In the genomic region with DNA sequence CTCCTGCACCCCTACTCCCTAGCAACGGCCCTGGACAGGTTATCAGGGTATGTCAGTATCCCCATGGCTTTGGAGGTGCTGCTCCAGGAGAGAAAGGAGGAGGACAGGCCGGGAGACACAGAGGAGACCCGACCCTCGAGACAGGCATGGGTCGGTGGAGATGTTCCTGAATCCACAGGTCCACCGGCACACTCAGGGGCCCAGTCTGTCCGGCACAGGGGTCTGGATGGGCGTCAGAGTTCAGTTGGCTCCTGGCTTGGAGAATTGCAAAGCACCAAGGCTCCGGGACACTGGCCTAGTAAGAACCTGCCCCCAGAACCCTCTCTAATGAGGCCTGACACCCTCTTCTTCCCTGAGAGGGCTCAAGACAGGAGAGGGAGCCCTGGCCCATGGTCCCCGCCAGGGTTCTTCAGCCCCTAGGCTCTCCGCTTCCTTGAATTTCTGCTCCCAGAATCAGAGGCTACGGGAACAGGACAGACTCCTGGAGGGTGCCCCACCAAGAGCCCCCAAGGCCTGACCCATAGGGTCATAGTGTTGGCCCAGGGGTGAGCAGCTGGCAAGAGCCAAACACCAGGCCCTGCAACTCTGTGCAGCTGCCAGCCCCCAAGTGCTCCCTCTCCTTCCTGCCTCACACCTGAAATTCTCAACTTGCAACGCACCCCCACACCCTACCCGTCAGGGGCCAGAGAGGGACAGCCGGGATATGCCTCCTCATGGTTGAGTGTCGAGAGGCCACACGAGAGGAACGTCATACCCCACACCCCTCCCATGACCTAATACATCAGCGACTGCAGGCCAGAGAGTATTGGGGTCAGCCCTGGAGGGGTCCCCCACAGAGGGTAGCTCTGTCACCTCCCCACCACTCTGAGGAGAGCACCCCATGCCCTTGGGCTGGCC, we compare ENCODE assay signal across 20 cellular contexts. TPM values are rescaled to one million over a fixed set of nuclear protein-coding genes. Genes with fewer than 3 reads are reported as not detected.
A peak's percentile ranks its signal among the peaks of the same experiment; 100 is the strongest.
DNase-seq lines count a peak whose midpoint lies in the region; ATAC-seq and TF ChIP-seq lines count a peak whose summit lies in the region.
"Had no signal": no experiment of that assay in that cellular context is flagged by ENCODE, and none has a peak within 500 bp of the region (broad histone marks: within the 10 kb centered on the region; RNA-seq: fewer than 3 reads in every experiment).

No MANE protein-coding gene starts in this region.

- H3K4me3 Mint-ChIP-seq in natural killer cell = peak overlapping the region; percentile 17
- no peak overlapping the region for H3K4me3 Mint-ChIP-seq in natural killer cell treated with Interleukin-12 subunit alpha and Interleukin-12 subunit beta and Interleukin-15 and Interleukin-18, amount 100 ng/mL, for 72 hours
- no peak overlapping the region for H3K4me3 Mint-ChIP-seq in progenitor cell of endocrine pancreas (ENCODE audit: low read depth)
- H3K4me3 Mint-ChIP-seq: neural progenitor cell had no signal

- no peaks in the 10 kb centered on the region for H3K9me2 ChIP-seq in MM.1S (replicated peaks; ENCODE audit: insufficient read depth, low read length)

- H3K4me1 ChIP-seq in MM.1S (ENCODE audit: low read length) = peaks cover 24% of the 10 kb centered on the region
- H3K4me1 ChIP-seq: neural progenitor cell, psoas muscle, vagina had no signal

- H3K4me3 ChIP-seq in MM.1S (ENCODE audit: low read length) (peak overlapping the region; percentile 43; the same call in 1 of the 2 replicates), MG63 (no peak overlapping the region)
- H3K4me3 ChIP-seq: lower lobe of right lung, neural progenitor cell, psoas muscle, vagina had no signal

- TF ChIP-seq CTCF in natural killer cell (IDR thresholded peaks at IDR 0.05) (no peak), MM.1S (IDR thresholded peaks at IDR 0.05; ENCODE audit: low read length) (no peak), progenitor cell of endocrine pancreas (IDR thresholded peaks at IDR 0.05; ENCODE audit: unreplicated experiment) (no peak)

- DNase-seq in natural killer cell (no peak), MM.1S (no peak), islet precursor cell (peak; percentile 35), progenitor cell of endocrine pancreas (ENCODE audit: low spot score, unreplicated experiment) (no peak), NCI-H510A treated with DMSO at 0.1 percent for 48 hours (lab: John Stamatoyannopoulos, UW) (no peak), MG63 (no peak)
- DNase-seq in natural killer cell treated with Interleukin-12 subunit alpha and Interleukin-12 subunit beta and Interleukin-15 and Interleukin-18, amount 100 ng/mL, for 72 hours (ENCODE audit: low spot score) = no peak
- DNase-seq: cerebellar nuclear complex, GOT3, lower lobe of right lung, NCI-H1417 treated with DMSO at 0.1 percent for 48 hours, NCI-H2081 treated with DMSO at 0.1 percent for 48 hours, PC-3 had no signal

- no peaks in the 10 kb centered on the region for H3K9me3 Mint-ChIP-seq in natural killer cell
- no peaks in the 10 kb centered on the region for H3K9me3 Mint-ChIP-seq in natural killer cell treated with Interleukin-12 subunit alpha and Interleukin-12 subunit beta and Interleukin-15 and Interleukin-18, amount 100 ng/mL, for 72 hours
- no peaks in the 10 kb centered on the region for H3K9me3 Mint-ChIP-seq in progenitor cell of endocrine pancreas (ENCODE audit: low read depth)
- H3K9me3 Mint-ChIP-seq: CD4-positive, alpha-beta T cell had no signal

- no peak for ATAC-seq in natural killer cell
- no peak for ATAC-seq in natural killer cell treated with Interleukin-12 subunit alpha and Interleukin-12 subunit beta and Interleukin-15 and Interleukin-18, amount 100 ng/mL, for 72 hours
- ATAC-seq: PC-3 had no signal

- peaks cover 6% of the 10 kb centered on the region; the same call in 1 of the 2 replicates for H3K79me2 ChIP-seq in MM.1S (ENCODE audit: low read length)

- peak overlapping the region; percentile 65; the same call in 1 of the 2 replicates for H2AFZ ChIP-seq in MM.1S (ENCODE audit: low read length)

- intact Hi-C loops in natural killer cell (cut with micrococcal nuclease) = no loop called here

- H3K9me3 ChIP-seq in MM.1S (replicated peaks; ENCODE audit: insufficient read depth, low read length) = no peaks in the 10 kb centered on the region
- H3K9me3 ChIP-seq in MG63 = no peaks in the 10 kb centered on the region
- H3K9me3 ChIP-seq: lower lobe of right lung, psoas muscle, suprapubic skin, vagina had no signal

- H3K27ac ChIP-seq in MM.1S (ENCODE audit: low read length) = no peak overlapping the region; the same call in 1 of the 2 replicates
- H3K27ac ChIP-seq: epithelial cell of prostate, lower lobe of right lung, neural progenitor cell, psoas muscle, suprapubic skin, vagina had no signal

- H3K36me3 Mint-ChIP-seq in natural killer cell (no peaks in the 10 kb centered on the region), progenitor cell of endocrine pancreas (ENCODE audit: insufficient read depth) (no peaks in the 10 kb centered on the region)
- no peaks in the 10 kb centered on the region for H3K36me3 Mint-ChIP-seq in natural killer cell treated with Interleukin-12 subunit alpha and Interleukin-12 subunit beta and Interleukin-15 and Interleukin-18, amount 100 ng/mL, for 72 hours

- H3K27me3 Mint-ChIP-seq in natural killer cell (ENCODE audit: low read depth in 2 of 2) (peaks cover 0 to 10% of the 10 kb centered on the region in 2 donors), progenitor cell of endocrine pancreas (peaks cover 29% of the 10 kb centered on the region)
- peaks cover 4 to 6% of the 10 kb centered on the region in 2 donors for H3K27me3 Mint-ChIP-seq in natural killer cell treated with Interleukin-12 subunit alpha and Interleukin-12 subunit beta and Interleukin-15 and Interleukin-18, amount 100 ng/mL, for 72 hours

- peaks cover 6% of the 10 kb centered on the region; the same call in 1 of the 2 replicates for H3F3A ChIP-seq in MM.1S (ENCODE audit: insufficient read depth, low read length)

- H3K27ac Mint-ChIP-seq in natural killer cell (no peak overlapping the region), progenitor cell of endocrine pancreas (no peak overlapping the region)
- peak overlapping the region in 1 of 2 donors; percentile 9 for H3K27ac Mint-ChIP-seq in natural killer cell treated with Interleukin-12 subunit alpha and Interleukin-12 subunit beta and Interleukin-15 and Interleukin-18, amount 100 ng/mL, for 72 hours
- H3K27ac Mint-ChIP-seq: CD4-positive, alpha-beta T cell; neural progenitor cell had no signal

- peak overlapping the region; percentile 79 for H3K4me2 ChIP-seq in MM.1S (ENCODE audit: low read depth, low read length)
- H3K4me2 ChIP-seq: neural progenitor cell had no signal

- H3K36me3 ChIP-seq in MM.1S (replicated peaks; ENCODE audit: insufficient read depth, low read length) (no peaks in the 10 kb centered on the region), MG63 (no peaks in the 10 kb centered on the region)
- H3K36me3 ChIP-seq: lower lobe of right lung, neural progenitor cell, suprapubic skin, vagina had no signal

- H3K4me1 Mint-ChIP-seq in natural killer cell (peaks cover 16 to 17% of the 10 kb centered on the region in 2 donors), progenitor cell of endocrine pancreas (ENCODE audit: low read depth) (no peaks in the 10 kb centered on the region)
- H3K4me1 Mint-ChIP-seq in natural killer cell treated with Interleukin-12 subunit alpha and Interleukin-12 subunit beta and Interleukin-15 and Interleukin-18, amount 100 ng/mL, for 72 hours (ENCODE audit: low read depth in 2 of 2) = peaks cover 13 to 14% of the 10 kb centered on the region in 2 donors

- no peaks in the 10 kb centered on the region for H3K27me3 ChIP-seq in MM.1S (replicated peaks; ENCODE audit: insufficient read depth, low read length)
- no peaks in the 10 kb centered on the region for H3K27me3 ChIP-seq in MG63
- H3K27me3 ChIP-seq: vagina had no signal

- 0 out of 2 replicates have a peak overlapping the region, but pooled peaks have one; percentile 51 for H3K9ac ChIP-seq in MM.1S (ENCODE audit: low read length)
- H3K9ac ChIP-seq: neural progenitor cell had no signal

- H4K20me1 ChIP-seq in MM.1S (ENCODE audit: insufficient read depth, low read length) = no peaks in the 10 kb centered on the region

RNA-seq across cellular contexts. Expression of gene IRF5, which starts 5.5 kb away (rescaled TPM):
- total RNA-seq in natural killer cell = 10 to 100 TPM; 13.0 to 20.2 (median 19.5) TPM
- total RNA-seq in natural killer cell treated with Interleukin-12 subunit alpha and Interleukin-12 subunit beta and Interleukin-15 and Interleukin-18, amount 100 ng/mL, for 72 hours = 10 to 100 TPM; 26.5 to 43.4 TPM
- total RNA-seq in progenitor cell of endocrine pancreas = 0.44 and 0.69 TPM in 2 replicates
- 0.89 and 2.4 TPM in 2 replicates for total RNA-seq in MG63 (2014; rRNA removed; shearing (Covaris generic); ENCODE audit: low replicate concordance)

RNA-seq across cellular contexts. Expression of gene KCP, which starts 21.7 kb away (rescaled TPM):
- total RNA-seq in natural killer cell = under 1 TPM in 2 of 3 donors, not detected in 1; 0.49 to 0.95 TPM
- total RNA-seq in natural killer cell treated with Interleukin-12 subunit alpha and Interleukin-12 subunit beta and Interleukin-15 and Interleukin-18, amount 100 ng/mL, for 72 hours = 1 to 10 TPM in 1 of 2 donors, under 1 TPM in 1; 0.17 to 1.1 TPM
- 6.8 and 8.5 TPM in 2 replicates for total RNA-seq in progenitor cell of endocrine pancreas
- total RNA-seq in MG63 (2014; rRNA removed; shearing (Covaris generic); ENCODE audit: low replicate concordance) = not detected in 2 replicates
- total RNA-seq: activated CD4-positive, alpha-beta T cell treated with anti-CD3 and anti-CD28 coated beads for 36 hours had no signal
